Comparison of ENCODE assay signal across 33 cellular contexts in the genomic region with DNA sequence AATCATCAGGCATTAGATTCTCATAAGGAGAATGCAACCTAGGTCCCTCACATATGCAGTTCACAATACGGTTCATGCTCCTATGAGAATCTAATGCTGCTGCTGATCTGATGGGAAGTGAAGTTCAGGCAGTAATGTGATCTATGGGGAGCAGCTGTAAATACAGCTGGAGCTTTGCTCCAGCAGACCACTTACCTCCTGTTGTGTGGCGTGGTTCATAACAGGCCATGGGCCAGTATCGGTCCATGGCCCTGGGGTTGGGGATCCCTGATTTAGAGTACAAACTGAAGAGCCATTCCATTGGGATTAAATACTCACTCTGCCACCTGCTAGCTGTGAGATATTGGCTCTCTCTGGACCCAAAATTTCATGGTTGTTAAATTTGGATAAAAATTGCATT.
"Had no signal": no experiment of that assay in that cellular context is flagged by ENCODE, and none has a peak within 500 bp of the region (broad histone marks: within the 10 kb centered on the region; RNA-seq: fewer than 3 reads in every experiment).

No MANE protein-coding gene starts in this region.

- H3K27ac ChIP-seq: adrenal gland, ascending aorta, body of pancreas, brain microvascular endothelial cell, breast epithelium, cardiac muscle cell had no signal

- FAIRE-seq: astrocyte, bronchial epithelial cell had no signal

- H3K9me3 ChIP-seq: adrenal gland, ascending aorta, body of pancreas, breast epithelium had no signal

- DNase-seq: activated effector memory CD4-positive, alpha-beta T cell treated with anti-CD3 and anti-CD28 coated beads, Interleukin-2, amount 50 U/mL, for 16 hours; activated effector memory CD4-positive, alpha-beta T cell treated with Interleukin-2 at 50 U/mL for 16 hours; activated gamma-delta T cell; activated gamma-delta T cell treated with Interleukin-2 at 50 U/mL for 16 hours; activated naive CD4-positive, alpha-beta T cell; activated naive CD4-positive, alpha-beta T cell treated with anti-CD3 and anti-CD28 coated beads for 36 hours; activated naive CD4-positive, alpha-beta T cell treated with anti-CD3 and anti-CD28 coated beads, Interleukin-2, amount 10 ng/mL, durations not matched to agents 7 days and 5 days; activated naive CD4-positive, alpha-beta T cell treated with anti-CD3 and anti-CD28 coated beads, Interleukin-2, amount 50 U/mL, for 16 hours; activated naive CD4-positive, alpha-beta T cell treated with Interleukin-2 at 50 U/mL for 16 hours; activated naive CD8-positive, alpha-beta T cell treated with anti-CD3 and anti-CD28 coated beads for 36 hours; activated naive CD8-positive, alpha-beta T cell treated with anti-CD3 and anti-CD28 coated beads, Interleukin-2, amount 10 ng/mL, durations not matched to agents 7 days and 5 days; activated naive CD8-positive, alpha-beta T cell treated with anti-CD3 and anti-CD28 coated beads, Interleukin-2, amount 50 U/mL, for 24 hours; activated T-cell treated with anti-CD3 and anti-CD28 coated beads, Interleukin-2, amount 50 U/mL, for 24 hours; activated T-cell treated with anti-CD3 and anti-CD28 coated beads, Interleukin-2, amount 50 U/mL, for 4 hours; activated T-cell treated with anti-CD3 and anti-CD28 coated beads, Interleukin-2, amount 50 U/mL, for 48 hours; activated T-cell treated with anti-CD3 and anti-CD28 coated beads, Interleukin-2, amount 50 U/mL, for 72 hours; adrenal gland; amniotic stem cell; amygdala; anterior cingulate cortex; aorta; body of pancreas; brain microvascular endothelial cell; caudate nucleus; central memory CD4-positive, alpha-beta T cell; cerebellar nuclear complex had no signal

- H3K27me3 ChIP-seq: adrenal gland, ascending aorta, body of pancreas, brain microvascular endothelial cell, breast epithelium, cardiac muscle cell had no signal

- H3K36me3 ChIP-seq: adrenal gland, ascending aorta, brain microvascular endothelial cell, breast epithelium, cardiac muscle cell had no signal

- H3K4me1 ChIP-seq: adrenal gland, ascending aorta, body of pancreas, breast epithelium had no signal

- ATAC-seq: activated naive CD4-positive, alpha-beta T cell treated with anti-CD3 and anti-CD28 coated beads, Interleukin-2, amount 50 U/mL, for 72 hours; activated naive CD8-positive, alpha-beta T cell treated with anti-CD3 and anti-CD28 coated beads, Interleukin-2, amount 50 U/mL, for 24 hours; activated T-cell treated with anti-CD3 and anti-CD28 coated beads, Interleukin-2, amount 50 U/mL, for 4 hours; activated T-cell treated with anti-CD3 and anti-CD28 coated beads, Interleukin-2, amount 50 U/mL, for 72 hours; activated T-helper 17 cell treated with anti-CD3 and anti-CD28 coated beads, Interleukin-2, amount 50 U/mL, for 72 hours; body of pancreas had no signal

- H3K4me3 ChIP-seq: adrenal gland, ascending aorta, body of pancreas, breast epithelium, cardiac muscle cell had no signal
